Comparison of ENCODE assay signal across 40 cellular contexts in genomic region chr16:27040671-27041070, GRCh38. TPM values are rescaled to one million over a fixed set of nuclear protein-coding genes. Genes with fewer than 3 reads are reported as not detected.
"Had no signal": no experiment of that assay in that cellular context is flagged by ENCODE, and none has a peak within 500 bp of the region (broad histone marks: within the 10 kb centered on the region; RNA-seq: fewer than 3 reads in every experiment).

No MANE protein-coding gene starts in this region.

- H3K27me3 ChIP-seq: adrenal gland, ascending aorta, body of pancreas, brain microvascular endothelial cell, breast epithelium, cardiac muscle cell had no signal

- H3K4me1 ChIP-seq: adrenal gland, ascending aorta, body of pancreas, breast epithelium had no signal

- DNase-seq: activated effector memory CD4-positive, alpha-beta T cell treated with anti-CD3 and anti-CD28 coated beads, Interleukin-2, amount 50 U/mL, for 16 hours; activated effector memory CD4-positive, alpha-beta T cell treated with Interleukin-2 at 50 U/mL for 16 hours; activated gamma-delta T cell; activated gamma-delta T cell treated with Interleukin-2 at 50 U/mL for 16 hours; activated naive CD4-positive, alpha-beta T cell; activated naive CD4-positive, alpha-beta T cell treated with anti-CD3 and anti-CD28 coated beads for 36 hours; activated naive CD4-positive, alpha-beta T cell treated with anti-CD3 and anti-CD28 coated beads, Interleukin-2, amount 10 ng/mL, durations not matched to agents 7 days and 5 days; activated naive CD4-positive, alpha-beta T cell treated with anti-CD3 and anti-CD28 coated beads, Interleukin-2, amount 50 U/mL, for 16 hours; activated naive CD4-positive, alpha-beta T cell treated with Interleukin-2 at 50 U/mL for 16 hours; activated naive CD8-positive, alpha-beta T cell treated with anti-CD3 and anti-CD28 coated beads for 36 hours; activated naive CD8-positive, alpha-beta T cell treated with anti-CD3 and anti-CD28 coated beads, Interleukin-2, amount 10 ng/mL, durations not matched to agents 7 days and 5 days; activated naive CD8-positive, alpha-beta T cell treated with anti-CD3 and anti-CD28 coated beads, Interleukin-2, amount 50 U/mL, for 24 hours; activated T-cell treated with anti-CD3 and anti-CD28 coated beads, Interleukin-2, amount 50 U/mL, for 1 hour; activated T-cell treated with anti-CD3 and anti-CD28 coated beads, Interleukin-2, amount 50 U/mL, for 24 hours; activated T-cell treated with anti-CD3 and anti-CD28 coated beads, Interleukin-2, amount 50 U/mL, for 4 hours; activated T-cell treated with anti-CD3 and anti-CD28 coated beads, Interleukin-2, amount 50 U/mL, for 48 hours; activated T-cell treated with anti-CD3 and anti-CD28 coated beads, Interleukin-2, amount 50 U/mL, for 72 hours; adrenal gland; amniotic stem cell; amygdala; anterior cingulate cortex; aorta; body of pancreas; brain microvascular endothelial cell; caudate nucleus; central memory CD4-positive, alpha-beta T cell; cerebellar nuclear complex had no signal

- H3K4me3 ChIP-seq: adrenal gland, ascending aorta, body of pancreas, breast epithelium, cardiac muscle cell had no signal

- ATAC-seq: activated naive CD4-positive, alpha-beta T cell treated with anti-CD3 and anti-CD28 coated beads, Interleukin-2, amount 50 U/mL, for 72 hours; activated naive CD8-positive, alpha-beta T cell treated with anti-CD3 and anti-CD28 coated beads, Interleukin-2, amount 50 U/mL, for 24 hours; activated T-cell treated with anti-CD3 and anti-CD28 coated beads, Interleukin-2, amount 50 U/mL, for 4 hours; activated T-cell treated with anti-CD3 and anti-CD28 coated beads, Interleukin-2, amount 50 U/mL, for 72 hours; activated T-helper 17 cell treated with anti-CD3 and anti-CD28 coated beads, Interleukin-2, amount 50 U/mL, for 72 hours; body of pancreas had no signal

- H3K36me3 ChIP-seq: adrenal gland, ascending aorta, brain microvascular endothelial cell, breast epithelium, cardiac muscle cell had no signal

- H3K9me3 ChIP-seq: adrenal gland, ascending aorta, body of pancreas had no signal

- H3K27ac ChIP-seq: adrenal gland, ascending aorta, body of pancreas, brain microvascular endothelial cell, breast epithelium, cardiac muscle cell had no signal

RNA-seq across cellular contexts. Expression of gene C16orf82, which starts 26.1 kb away (rescaled TPM):
- total RNA-seq: activated naive CD4-positive, alpha-beta T cell treated with anti-CD3 and anti-CD28 coated beads for 36 hours; activated naive CD4-positive, alpha-beta T cell treated with anti-CD3 and anti-CD28 coated beads, Interleukin-2, amount 50 U/mL, for 72 hours; activated naive CD8-positive, alpha-beta T cell treated with anti-CD3 and anti-CD28 coated beads for 36 hours; activated naive CD8-positive, alpha-beta T cell treated with anti-CD3 and anti-CD28 coated beads, Interleukin-2, amount 10 ng/mL, durations not matched to agents 7 days and 5 days; activated T-cell treated with anti-CD3 and anti-CD28 coated beads, Interleukin-2, amount 50 U/mL, for 4 hours; activated T-cell treated with anti-CD3 and anti-CD28 coated beads, Interleukin-2, amount 50 U/mL, for 72 hours; activated T-helper 1 cell treated with anti-CD3 and anti-CD28 coated beads, Interleukin-12 subunit alpha, Interleukin-12 subunit beta, Interleukin-2, Interleukin-4 antibody, amounts not matched to agents 30 ng/mL and 10 ng/mL and 1 ng/mL, durations not matched to agents 14 hours and 24 hours and 36 hours; activated T-helper 17 cell treated with anti-CD3 and anti-CD28 coated beads, Interleukin-2, amount 50 U/mL, for 72 hours; activated T-helper 2 cell treated with anti-CD3 and anti-CD28 coated beads, Interferon-gamma antibody, Interleukin-2, Interleukin-4, amounts not matched to agents 10 μg/mL and 5 μg/mL and 100 μg/mL, durations not matched to agents 14 hours and 24 hours and 36 hours; adrenal gland; aorta; ascending aorta; astrocyte; body of pancreas; bronchial epithelial cell; cardiac muscle cell; cardiac septum; cerebellum; chondrocyte had no signal
- polyA plus RNA-seq: adipose tissue, adrenal gland, aorta, cardiac muscle cell had no signal
